17 cellular contexts compared by ENCODE assay signal in the genomic region with DNA sequence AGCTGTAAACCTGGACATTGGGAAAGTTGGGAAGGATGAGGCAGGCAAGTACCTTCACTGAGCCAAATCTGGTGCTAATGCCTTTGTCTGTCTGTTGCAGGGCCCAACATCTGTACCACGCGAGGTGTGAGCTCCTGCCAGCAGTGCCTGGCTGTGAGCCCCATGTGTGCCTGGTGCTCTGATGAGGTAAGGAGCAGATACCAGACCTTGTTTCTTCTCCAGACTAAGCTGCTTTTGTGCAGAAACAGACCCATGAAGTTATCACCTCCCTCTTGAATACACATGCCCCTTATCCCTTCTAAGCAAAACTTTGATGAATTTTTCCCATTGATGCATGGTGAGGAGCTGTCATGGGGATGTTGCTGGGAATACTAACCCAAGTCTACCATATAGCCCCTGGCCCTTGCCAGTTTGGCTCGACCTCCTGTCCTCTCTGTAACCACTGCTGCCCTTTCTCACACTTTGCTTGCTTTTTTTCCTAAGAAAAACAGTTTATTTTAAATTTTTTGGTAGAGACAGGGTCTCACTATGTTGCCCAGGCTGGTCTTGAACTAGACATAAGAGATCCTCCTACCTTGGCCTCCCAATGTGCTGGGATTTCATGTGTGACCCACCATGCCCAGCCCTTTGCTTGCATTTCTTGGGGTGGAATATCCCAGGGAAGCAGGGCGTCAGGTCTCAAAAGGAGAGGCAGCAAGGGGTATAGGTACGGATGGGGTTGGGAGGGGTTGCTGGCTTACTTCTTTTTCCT. TPM values are rescaled to one million over a fixed set of nuclear protein-coding genes. Genes with fewer than 3 reads are reported as not detected.
DNase-seq lines count a peak whose midpoint lies in the region; FAIRE-seq and TF ChIP-seq lines count a peak whose summit lies in the region.
"Had no signal": no experiment of that assay in that cellular context is flagged by ENCODE, and none has a peak within 500 bp of the region (broad histone marks: within the 10 kb centered on the region; RNA-seq: fewer than 3 reads in every experiment).

No MANE protein-coding gene starts in this region.

- H3K27me3 ChIP-seq in astrocyte (ENCODE audit: insufficient read depth, low read length) (no peaks in the 10 kb centered on the region), layer of hippocampus (ENCODE audit: control insufficient read depth, insufficient read depth, low read length) (no peaks in the 10 kb centered on the region), stomach (no peaks in the 10 kb centered on the region)

- 81 to 92% (median 88%) methylated on average over 5 of the region's 5 CpGs for WGBS in stomach, 5 donors

- H3K4me3 ChIP-seq in astrocyte (ENCODE audit: insufficient read depth, low read depth, low read length) (no peak overlapping the region), stomach (no peak overlapping the region)
- H3K4me3 ChIP-seq: psoas muscle had no signal

- H3K79me2 ChIP-seq in astrocyte (ENCODE audit: insufficient read depth, low read length), result no peaks in the 10 kb centered on the region

- H3K27me3 Mint-ChIP-seq in Calu3 (ENCODE audit: unreplicated experiment) (peaks cover 7% of the 10 kb centered on the region), astrocyte (ENCODE audit: low read depth, unreplicated experiment) (no peaks in the 10 kb centered on the region), HFFc6 (ENCODE audit: insufficient read depth) (peaks cover 4% of the 10 kb centered on the region; the same call in 1 of the 2 replicates)

- CTCF ChIA-PET in Calu3 (lab: Charles Lee), result interaction anchor here (0.5 to 1.0 kb wide), 4 partner anchors 17 to 982 kb away, joined by 3 to 4 read pairs (median 3); no protein-coding TSS in a partner anchor

- H3K9me3 Mint-ChIP-seq in Calu3 (ENCODE audit: low read depth, unreplicated experiment), result peaks cover 2% of the 10 kb centered on the region
- H3K9me3 Mint-ChIP-seq in astrocyte (ENCODE audit: unreplicated experiment), result peaks cover 6% of the 10 kb centered on the region
- H3K9me3 Mint-ChIP-seq in HFFc6, result peaks cover 7% of the 10 kb centered on the region
- H3K9me3 Mint-ChIP-seq: immature natural killer cell had no signal

- no peak for FAIRE-seq in astrocyte (lab: Jason Lieb, UNC)
- FAIRE-seq: frontal cortex had no signal

- no peak overlapping the region for H2AFZ ChIP-seq in astrocyte (ENCODE audit: low read depth, low read length)

- TF ChIP-seq CTCF in Calu3 (IDR thresholded peaks at IDR 0.05; ENCODE audit: unreplicated experiment) (no peak), astrocyte (IDR thresholded peaks at IDR 0.05; ENCODE audit: insufficient read depth, low read depth, low read length) (no peak), stomach (IDR thresholded peaks at IDR 0.05) (no peak), HFFc6 (IDR thresholded peaks at IDR 0.05) (no peak)

- no peak for TF ChIP-seq EP300 in stomach (IDR thresholded peaks at IDR 0.05)

- H3K36me3 ChIP-seq in astrocyte (ENCODE audit: insufficient read depth, low read length) (no peaks in the 10 kb centered on the region), stomach (no peaks in the 10 kb centered on the region)

- H4K20me1 ChIP-seq in astrocyte (ENCODE audit: insufficient read depth, low read length), result no peaks in the 10 kb centered on the region

- intact Hi-C loops in Calu3 (cut with micrococcal nuclease; ENCODE audit: unreplicated experiment), result no loop called here
- intact Hi-C loops in stomach (cut with DNase I; ENCODE audit: low total_unique reads), result no loop called here
- intact Hi-C loops in posterior vena cava (cut with DNase I), result loop anchor here in 1 of 2 donors (2.0 kb wide), 1 partner anchor 34 kb away; no protein-coding TSS in a partner anchor

- H3K27ac Mint-ChIP-seq in Calu3 (ENCODE audit: unreplicated experiment) (peak overlapping the region; percentile 9), astrocyte (ENCODE audit: unreplicated experiment) (peak overlapping the region; percentile 100), HFFc6 (no peak overlapping the region)

- TF ChIP-seq POLR2A in stomach (IDR thresholded peaks at IDR 0.05), result no peak

- H3K27ac ChIP-seq in astrocyte (ENCODE audit: low read depth, low read length) (peak overlapping the region; percentile 71), layer of hippocampus (ENCODE audit: low read depth, low read length) (peak overlapping the region; percentile 60), stomach (peak overlapping the region in 4 of 5 donors; percentile 77 to 89 (median 86))
- H3K27ac ChIP-seq: KMS-11, VCaP had no signal

- no peak overlapping the region for H3K4me3 Mint-ChIP-seq in Calu3 (ENCODE audit: low read depth, unreplicated experiment)
- H3K4me3 Mint-ChIP-seq in astrocyte (ENCODE audit: unreplicated experiment), result peak overlapping the region; percentile 21
- H3K4me3 Mint-ChIP-seq in HFFc6, result no peak overlapping the region
- H3K4me3 Mint-ChIP-seq: immature natural killer cell had no signal

- H3K9me3 ChIP-seq in astrocyte (ENCODE audit: insufficient read depth, low read depth, low read length) (no peaks in the 10 kb centered on the region), stomach (no peaks in the 10 kb centered on the region)
- H3K9me3 ChIP-seq: psoas muscle had no signal

- BruUV-seq in Calu3 (replicated peaks; lab: Mats Ljungman, UMichigan), result no TSS peak

- no peaks in the 10 kb centered on the region for H3K36me3 Mint-ChIP-seq in Calu3 (ENCODE audit: insufficient read depth, unreplicated experiment)
- H3K36me3 Mint-ChIP-seq in astrocyte (ENCODE audit: low read depth, unreplicated experiment), result peaks cover 11% of the 10 kb centered on the region
- peaks cover 9% of the 10 kb centered on the region for H3K36me3 Mint-ChIP-seq in HFFc6 (ENCODE audit: low read depth)
- H3K36me3 Mint-ChIP-seq: immature natural killer cell had no signal

- peak overlapping the region; percentile 67 for H3K4me2 ChIP-seq in astrocyte (ENCODE audit: low read length)
- H3K4me2 ChIP-seq: KMS-11 had no signal

- H3K4me1 ChIP-seq in astrocyte (ENCODE audit: insufficient read depth, low read length) (peaks cover 41% of the 10 kb centered on the region), stomach (peaks cover 40 to 54% (median 48%) of the 10 kb centered on the region in 4 donors)

- H3K9ac ChIP-seq in astrocyte (ENCODE audit: low read length), result peak overlapping the region; percentile 56
- H3K9ac ChIP-seq: KMS-11 had no signal

- H3K4me1 Mint-ChIP-seq in Calu3 (ENCODE audit: low read depth, unreplicated experiment) (peaks cover 33% of the 10 kb centered on the region), astrocyte (ENCODE audit: low read depth, unreplicated experiment) (peaks cover 67% of the 10 kb centered on the region), HFFc6 (ENCODE audit: low read depth) (peaks cover 52% of the 10 kb centered on the region)
- H3K4me1 Mint-ChIP-seq: immature natural killer cell had no signal

- no peak for DNase-seq in Calu3
- no peak for DNase-seq in astrocyte (ENCODE audit: low read depth)
- no peak for DNase-seq in stomach
- no peak for DNase-seq in posterior vena cava (ENCODE audit: low spot score)
- DNase-seq in stimulated activated CD4-positive, alpha-beta T cell treated with anti-CD3 and anti-CD28 coated beads, Interleukin-4, amount 100 ng/mL, for 1 hour, result no peak
- DNase-seq in HFFc6, result no peak
- no peak for DNase-seq in D341Med (ENCODE audit: low spot score)
- DNase-seq: activated CD8-positive, alpha-beta memory T cell treated with anti-CD3 and anti-CD28 coated beads for 24 hours; immature natural killer cell; NCI-H1436 treated with DMSO at 0.1 percent for 48 hours; NCI-H446; psoas muscle; stimulated activated CD8-positive, alpha-beta memory T cell treated with anti-CD3 and anti-CD28 coated beads, Interleukin-4, amount 100 ng/mL, for 48 hours had no signal

RNA-seq across cellular contexts. Expression of gene ITGB3, which starts 20.9 kb away (rescaled TPM):
- total RNA-seq in Calu3 (2022) (0.68 TPM in 1 of 2 replicates, not detected in the other), astrocyte (44.0 and 59.2 TPM in 2 replicates), stomach (10 to 100 TPM in 3 of 5 donors, 1 to 10 TPM in 1, not detected in 1; 7.1 to 29.8 (median 23.6) TPM), posterior vena cava (10 to 100 TPM; 32.1 to 53.5 TPM)
- polyA plus RNA-seq in stomach, result 1 to 10 TPM; 1.0 to 3.1 (median 1.7) TPM
- total RNA-seq in HFFc6 (2021; fragmentation: NEBNext Ultra II Directional; extraction: Animal tissue kit (Norgen Biotek cat#: 25700)), result 1 to 10 TPM; 2.2 to 4.1 (median 2.9) TPM

RNA-seq across cellular contexts. Expression of gene EFCAB13, which starts 49.3 kb away (rescaled TPM):
- total RNA-seq in Calu3 (2022), result 21.5 and 25.2 TPM in 2 replicates
- total RNA-seq in astrocyte, result 0.66 and 1.4 TPM in 2 replicates
- 10 to 100 TPM in 3 of 5 donors, 1 to 10 TPM in 1, under 1 TPM in 1; 0.29 to 27.0 (median 11.2) TPM for total RNA-seq in stomach
- polyA plus RNA-seq in stomach, result 1 to 10 TPM in 1 of 3 donors, under 1 TPM in 2; 0.43 to 5.0 (median 0.56) TPM
- total RNA-seq in posterior vena cava, result 10 to 100 TPM in 1 of 2 donors, 1 to 10 TPM in 1; 6.5 to 12.2 TPM
- 1 to 10 TPM in 4 of 6 experiments, under 1 TPM in 2; 0.59 to 1.8 (median 1.2) TPM for total RNA-seq in HFFc6 (2021; fragmentation: NEBNext Ultra II Directional; extraction: Animal tissue kit (Norgen Biotek cat#: 25700))
